Comparison of ENCODE assay signal across 19 cellular contexts in the genomic region with DNA sequence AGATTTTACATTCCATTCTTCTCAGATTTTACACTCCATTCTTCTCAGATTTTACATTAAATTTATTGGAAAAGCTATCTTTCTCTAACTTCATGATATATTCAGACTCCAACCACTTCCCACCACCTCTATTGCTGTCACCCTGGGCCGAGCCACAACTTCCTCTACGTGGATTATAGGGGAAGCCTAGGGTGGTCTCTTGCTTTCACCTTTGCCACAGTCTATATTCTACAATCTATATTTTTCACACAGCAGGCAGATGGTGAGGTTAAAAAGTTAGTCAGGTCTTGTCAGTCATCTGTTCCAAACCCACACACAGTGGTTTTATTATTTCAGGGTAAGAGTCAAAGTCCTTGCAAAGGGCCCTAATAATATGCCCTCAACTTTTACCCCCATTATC.
"Had no signal": no experiment of that assay in that cellular context is flagged by ENCODE, and none has a peak within 500 bp of the region (broad histone marks: within the 10 kb centered on the region; RNA-seq: fewer than 3 reads in every experiment).

No MANE protein-coding gene starts in this region.

- H3K36me3 Mint-ChIP-seq: IgD-negative memory B cell had no signal

- H3K4me1 Mint-ChIP-seq: IgD-negative memory B cell had no signal

- DNase-seq: Kasumi-1, MM.1S, NCI-H1092 treated with DMSO at 0.1 percent for 48 hours, NCI-H1436, NCI-H187, NCI-H2029, NCI-H2081 treated with DMSO at 0.1 percent for 48 hours, NCI-H2171, NCI-H226, NCI-H446, NCI-H510A, NCI-H524 treated with DMSO at 0.1 percent for 48 hours, NCI-H69, NCI-H774, Right ventricle myocardium superior, RPMI8226, SIG-M5 had no signal

- H3K9me3 Mint-ChIP-seq: IgD-negative memory B cell had no signal

- H3K4me3 Mint-ChIP-seq: IgD-negative memory B cell had no signal

- ATAC-seq: K562 had no signal

- H3K27ac Mint-ChIP-seq: IgD-negative memory B cell had no signal
